ENCODE assay signal across 8 cellular contexts in the genomic region with DNA sequence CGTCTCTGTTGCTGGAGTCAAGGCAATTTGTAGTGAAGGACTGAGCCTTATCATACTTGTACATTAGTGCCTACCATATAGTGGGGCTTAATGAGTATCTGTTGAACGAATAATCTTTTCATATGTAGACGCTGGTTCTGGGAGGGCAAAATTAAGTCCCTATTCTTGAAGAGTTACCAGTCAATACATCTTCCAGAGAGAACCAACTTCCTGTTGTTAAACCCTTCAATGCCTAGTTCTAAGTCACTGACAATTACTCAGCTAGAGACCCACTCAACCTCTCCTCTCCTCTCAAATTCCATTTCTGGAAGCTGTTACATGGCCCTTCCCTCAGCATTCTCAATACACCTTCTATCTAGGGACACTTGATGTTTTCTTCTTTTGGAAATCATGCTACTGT. TPM values are rescaled to one million over a fixed set of nuclear protein-coding genes. Genes with fewer than 3 reads are reported as not detected.
A peak's percentile ranks its signal among the peaks of the same experiment; 100 is the strongest.
DNase-seq lines count a peak whose midpoint lies in the region; TF ChIP-seq lines count a peak whose summit lies in the region.

No MANE protein-coding gene starts in this region.

- peak overlapping the region; percentile 96 for H3K27ac Mint-ChIP-seq in chondrocyte (ENCODE audit: unreplicated experiment)
- H3K27ac Mint-ChIP-seq in nephron, result peak overlapping the region; percentile 78 to 92 (median 91)

- TF ChIP-seq CTCF in chondrocyte (IDR thresholded peaks at IDR 0.05), result no peak
- TF ChIP-seq CTCF in nephron (IDR thresholded peaks at IDR 0.05; ENCODE audit: unreplicated experiment in 3 of 3), result no peak
- TF ChIP-seq CTCF in GM10266 (IDR thresholded peaks at IDR 0.05; ENCODE audit: control insufficient read depth, insufficient read depth, low read depth, missing control alignments), result no peak

- H3K4me3 Mint-ChIP-seq in chondrocyte (ENCODE audit: unreplicated experiment) (peak overlapping the region; percentile 89), nephron (peak overlapping the region; percentile 96 to 100 (median 98))

- H3K4me1 Mint-ChIP-seq in chondrocyte (ENCODE audit: low read depth), result peaks cover 40% of the 10 kb centered on the region
- peaks cover 21% of the 10 kb centered on the region for H3K4me1 Mint-ChIP-seq in nephron

- no peaks in the 10 kb centered on the region for H3K27me3 Mint-ChIP-seq in chondrocyte (ENCODE audit: low read depth)
- H3K27me3 Mint-ChIP-seq in nephron (ENCODE audit: low read depth), result no peaks in the 10 kb centered on the region

- H3K36me3 Mint-ChIP-seq in chondrocyte (ENCODE audit: low read depth) (no peaks in the 10 kb centered on the region), nephron (ENCODE audit: low read depth) (peaks cover 11% of the 10 kb centered on the region)

- DNase-seq in DMS79 treated with DMSO at 0.1 percent for 48 hours (lab: John Stamatoyannopoulos, UW) (peak; percentile 70), DMS79 (lab: John Stamatoyannopoulos, UW) (no peak), NCI-H69 (lab: John Stamatoyannopoulos, UW) (peak; percentile 11), chondrocyte (ENCODE audit: low spot score) (no peak), hepatic stellate cell (ENCODE audit: low spot score) (no peak), GM10266 (ENCODE audit: extremely low spot score) (no peak)
- no peak for DNase-seq in stimulated activated CD4-positive, alpha-beta T cell treated with anti-CD3 and anti-CD28 coated beads, Interleukin-12 subunit alpha, Interleukin-12 subunit beta, amount 100 ng/mL, for 4 hours

- no peaks in the 10 kb centered on the region for H3K9me3 Mint-ChIP-seq in chondrocyte (ENCODE audit: low read depth)
- no peaks in the 10 kb centered on the region for H3K9me3 Mint-ChIP-seq in nephron

RNA-seq across cellular contexts. Expression of a gene that starts 1.1 kb away (rescaled TPM):
- 30.8 to 32.8 TPM (median 32.3 TPM) in 3 replicates for total RNA-seq in chondrocyte

RNA-seq across cellular contexts. Expression of a gene that starts 14.6 kb away (rescaled TPM):
- total RNA-seq in chondrocyte, result 55.2 to 99.6 TPM (median 55.4 TPM) in 3 replicates

RNA-seq across cellular contexts. Expression of a gene that starts 15.1 kb away (rescaled TPM):
- total RNA-seq in chondrocyte, result 149 to 195 TPM (median 152 TPM) in 3 replicates

Comparison
In these comparisons a context has a peak if more than half of its experiments do, and no peak if none do; other contexts are left out.
1. DNase-seq: peak in DMS79 treated with DMSO at 0.1 percent for 48 hours (single experiment) and NCI-H69 (single experiment); none in DMS79 (single experiment), chondrocyte (single experiment), hepatic stellate cell (single experiment), stimulated activated CD4-positive, alpha-beta T cell treated with anti-CD3 and anti-CD28 coated beads, Interleukin-12 subunit alpha, Interleukin-12 subunit beta, amount 100 ng/mL, for 4 hours (single experiment) and GM10266 (single experiment).